In the genomic region with DNA sequence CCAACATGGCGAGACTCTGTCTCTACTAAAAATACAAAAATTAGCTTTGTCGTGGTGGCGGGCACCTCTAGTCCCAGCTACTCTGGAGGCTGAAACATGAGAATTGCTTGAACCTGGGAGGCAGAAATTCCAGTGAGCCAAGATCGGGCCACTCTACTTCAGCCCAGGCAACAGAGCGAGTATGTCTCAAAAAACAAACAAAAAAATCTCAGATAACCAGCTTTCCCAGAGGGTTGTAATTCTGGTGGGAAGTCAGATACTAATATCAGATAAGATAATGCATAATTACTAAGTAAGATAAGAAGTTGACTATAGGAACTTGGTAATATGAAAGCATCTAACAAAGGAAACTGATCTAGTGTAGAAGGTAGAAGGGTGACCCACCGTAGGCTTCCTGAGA, we compare ENCODE assay signal across 15 cellular contexts.
"Had no signal": no experiment of that assay in that cellular context is flagged by ENCODE, and none has a peak within 500 bp of the region (broad histone marks: within the 10 kb centered on the region; RNA-seq: fewer than 3 reads in every experiment).

No MANE protein-coding gene starts in this region.

- ATAC-seq: activated CD4-positive, alpha-beta T cell treated with anti-CD3 and anti-CD28 coated beads for 36 hours; effector memory CD8-positive, alpha-beta T cell; foreskin keratinocyte; naive thymus-derived CD4-positive, alpha-beta T cell; pancreas had no signal

- H3K9me3 ChIP-seq: pancreas, tibial nerve, vagina had no signal

- DNase-seq: activated CD4-positive, alpha-beta T cell treated with anti-CD3 and anti-CD28 coated beads for 36 hours; activated CD4-positive, alpha-beta T cell treated with anti-CD3 and anti-CD28 coated beads, Interleukin-2, amount 50 U/mL, for 48 hours; activated gamma-delta T cell treated with Interleukin-2 at 50 U/mL for 16 hours; effector memory CD8-positive, alpha-beta T cell; foreskin keratinocyte; mesenchymal stem cell; naive thymus-derived CD4-positive, alpha-beta T cell; pancreas; stimulated activated CD4-positive, alpha-beta T cell treated with anti-CD3 and anti-CD28 coated beads, Interleukin-2, amount 100 ng/mL, for 24 hours; stimulated activated naive CD4-positive, alpha-beta T cell treated with Interleukin-2 at 50 U/mL for 16 hours; SW 1271 had no signal

- FAIRE-seq: bronchial epithelial cell, pancreas, TTC549 had no signal

- H3K4me3 ChIP-seq: pancreas, tibial nerve, vagina had no signal

- H3K27ac ChIP-seq: foreskin keratinocyte, pancreas, vagina had no signal

- H3K27me3 ChIP-seq: foreskin keratinocyte, pancreas, tibial nerve, vagina had no signal

- H3K36me3 ChIP-seq: pancreas, tibial nerve, vagina had no signal

- H3K4me1 ChIP-seq: pancreas, vagina had no signal
